Comparison of ENCODE assay signal across 10 cellular contexts in the genomic region with DNA sequence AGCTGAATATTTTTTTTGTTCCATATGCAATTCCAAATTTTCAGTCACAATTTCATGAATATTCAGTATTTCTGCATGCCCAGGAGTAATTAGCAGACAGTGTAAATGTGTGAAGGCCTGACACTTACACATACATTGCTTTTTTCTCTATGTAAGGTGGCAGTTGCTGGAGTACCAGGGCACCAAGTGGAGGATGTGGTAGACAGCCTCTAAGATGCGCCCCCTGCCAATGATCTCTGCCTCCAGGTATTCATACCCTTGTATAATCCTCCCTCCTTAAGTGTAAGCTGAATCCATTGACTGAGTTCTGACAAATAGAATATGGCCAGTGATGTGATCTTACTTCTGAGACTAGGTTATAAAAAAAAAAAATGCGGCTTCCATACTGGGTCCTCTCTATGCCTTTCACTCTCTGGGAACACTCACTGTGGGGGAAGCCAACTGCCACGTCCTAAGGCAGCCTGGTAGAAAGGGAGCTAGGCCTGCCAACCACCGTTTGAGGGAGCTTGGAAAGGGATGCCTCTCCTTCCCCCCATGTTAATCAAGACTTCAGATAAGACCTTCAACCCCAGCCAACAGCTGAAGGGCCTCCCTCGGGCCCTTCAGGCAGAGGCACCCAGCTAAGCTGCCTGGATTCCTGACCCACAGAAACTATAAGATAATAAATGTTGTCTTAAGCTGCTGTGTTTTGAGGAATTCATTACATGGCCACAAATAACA.
DNase-seq lines count a peak whose midpoint lies in the region; ATAC-seq, FAIRE-seq and TF ChIP-seq lines count a peak whose summit lies in the region.
"Had no signal": no experiment of that assay in that cellular context is flagged by ENCODE, and none has a peak within 500 bp of the region (broad histone marks: within the 10 kb centered on the region; RNA-seq: fewer than 3 reads in every experiment).

No MANE protein-coding gene starts in this region.

- TF ChIP-seq POLR2A in Peyer's patch (IDR thresholded peaks at IDR 0.05), result no peak

- FAIRE-seq in GM19239 (lab: Jason Lieb, UNC), result no peak

- TF ChIP-seq CTCF in AG04450 (IDR thresholded peaks at IDR 0.05; ENCODE audit: low read depth, low read length) (no peak), Peyer's patch (IDR thresholded peaks at IDR 0.05) (no peak), epithelial cell of esophagus (IDR thresholded peaks at IDR 0.05; ENCODE audit: insufficient read depth, low read depth, low read length, missing control alignments) (no peak), osteoblast (IDR thresholded peaks at IDR 0.05; ENCODE audit: extremely low read depth, low read depth, low read length) (no peak)

- H3K4me3 ChIP-seq in AG04450 (ENCODE audit: low read depth, low read length), result no peak overlapping the region
- H3K4me3 ChIP-seq in Peyer's patch, result no peak overlapping the region
- H3K4me3 ChIP-seq in epithelial cell of esophagus (ENCODE audit: low read length), result no peak overlapping the region
- no peak overlapping the region for H3K4me3 ChIP-seq in osteoblast (ENCODE audit: insufficient read depth, low read length)

- H3K27ac ChIP-seq in AG04450 (ENCODE audit: low read depth, low read length) (peak overlapping the region; percentile 89), Peyer's patch (peak overlapping the region; percentile 67 to 99 (median 97)), osteoblast (ENCODE audit: low read depth, low read length) (peak overlapping the region; percentile 99)

- ATAC-seq in HG03565 (IDR thresholded peaks at IDR 0.05; ENCODE audit: unreplicated experiment), result no peak

- peaks cover 20% of the 10 kb centered on the region for H3K79me2 ChIP-seq in osteoblast (ENCODE audit: insufficient read depth, low read length)

- POLR2A ChIA-PET in AG04450 (lab: Yijun Ruan, JAX), result interaction anchor here (2.4 kb wide), 1 partner anchor 29 kb away, joined by 9 read pairs; a partner anchor contains a TSS

- DNase-seq in AG04450 (ENCODE audit: low read depth, low spot score), result no peak
- DNase-seq in Peyer's patch, result no peak
- peak; percentile 11 for DNase-seq in epithelial cell of esophagus (ENCODE audit: low read depth)
- no peak for DNase-seq in osteoblast (ENCODE audit: insufficient read length, low spot score, missing footprints)
- no peak for DNase-seq in GM19239 (ENCODE audit: insufficient read length, low spot score)
- no peak for DNase-seq in DMS79 (lab: John Stamatoyannopoulos, UW)
- DNase-seq in NCI-H1694 (lab: John Stamatoyannopoulos, UW), result no peak
- DNase-seq: DMS153, foreskin melanocyte had no signal

- CTCF ChIA-PET in AG04450 (lab: Charles Lee), result interaction anchor here (0.8 kb wide), 2 partner anchors 31 to 260 kb away, joined by 3 read pairs; no protein-coding TSS in a partner anchor

- no peak overlapping the region for H2AFZ ChIP-seq in osteoblast (ENCODE audit: low read length)

- H3K9me3 ChIP-seq in AG04450 (ENCODE audit: control insufficient read depth, insufficient read depth, low read length) (no peaks in the 10 kb centered on the region; the same call in 1 of the 2 replicates), Peyer's patch (no peaks in the 10 kb centered on the region), osteoblast (ENCODE audit: low read depth, low read length) (no peaks in the 10 kb centered on the region)

- H3K36me3 ChIP-seq in Peyer's patch (no peaks in the 10 kb centered on the region), osteoblast (ENCODE audit: insufficient read depth, low read length) (no peaks in the 10 kb centered on the region)

- peaks cover 10% of the 10 kb centered on the region for H4K20me1 ChIP-seq in osteoblast (ENCODE audit: insufficient read depth, low read length)

- H3K27me3 ChIP-seq in AG04450 (ENCODE audit: control insufficient read depth, insufficient read depth, low read length) (no peaks in the 10 kb centered on the region), Peyer's patch (no peaks in the 10 kb centered on the region), osteoblast (ENCODE audit: insufficient read depth, low read length) (no peaks in the 10 kb centered on the region)

- H3K4me1 ChIP-seq in Peyer's patch, result peaks cover 4 to 58% (median 16%) of the 10 kb centered on the region in 4 donors
- peaks cover 56% of the 10 kb centered on the region for H3K4me1 ChIP-seq in osteoblast (ENCODE audit: insufficient read depth, low read length)

- H3K4me2 ChIP-seq in osteoblast (ENCODE audit: insufficient read depth, low read length), result peak overlapping the region; percentile 57
